ENCODE assay signal across 8 cellular contexts in genomic region chr3:171614318-171614967, GRCh38.
DNase-seq lines count a peak whose midpoint lies in the region; ATAC-seq, FAIRE-seq and TF ChIP-seq lines count a peak whose summit lies in the region.

No MANE protein-coding gene starts in this region.

- WGBS in sigmoid colon, 2 donors: 59 to 87% methylated on average over 12 of the region's 12 CpGs

- no peak overlapping the region for H3K9ac ChIP-seq in astrocyte (ENCODE audit: low read length)

- H3K4me1 Mint-ChIP-seq in astrocyte (ENCODE audit: low read depth, unreplicated experiment): peaks cover 5% of the 10 kb centered on the region

- FAIRE-seq in astrocyte (lab: Jason Lieb, UNC): no peak

- peaks cover 4% of the 10 kb centered on the region for H3K9me3 Mint-ChIP-seq in astrocyte (ENCODE audit: unreplicated experiment)

- H2AFZ ChIP-seq in astrocyte (ENCODE audit: low read depth, low read length): peak overlapping the region; percentile 38

- intact Hi-C loops in sigmoid colon (cut with DNase I): no loop called here

- peaks cover 26% of the 10 kb centered on the region for H3K36me3 Mint-ChIP-seq in astrocyte (ENCODE audit: low read depth, unreplicated experiment)

- H3K27me3 ChIP-seq in astrocyte (ENCODE audit: insufficient read depth, low read length) (no peaks in the 10 kb centered on the region), sigmoid colon (no peaks in the 10 kb centered on the region)

- H3K27ac Mint-ChIP-seq in astrocyte (ENCODE audit: unreplicated experiment): peak overlapping the region; percentile 28

- no peak for DNase-seq in AG09319 (ENCODE audit: extremely low read depth, low read depth)
- peak; percentile 41 for DNase-seq in astrocyte (ENCODE audit: low read depth)
- peak; percentile 58 for DNase-seq in kidney tubule cell (ENCODE audit: low spot score)
- no peak for DNase-seq in sigmoid colon
- no peak for DNase-seq in NCI-H1092 treated with DMSO at 0.1 percent for 48 hours (lab: John Stamatoyannopoulos, UW)

- no peak for TF ChIP-seq EP300 in sigmoid colon (IDR thresholded peaks at IDR 0.05)

- peaks cover 4% of the 10 kb centered on the region for H3K9me3 ChIP-seq in astrocyte (ENCODE audit: insufficient read depth, low read depth, low read length)
- no peaks in the 10 kb centered on the region for H3K9me3 ChIP-seq in sigmoid colon

- peak; percentile 52 for TF ChIP-seq CTCF in AG09319 (IDR thresholded peaks at IDR 0.05; ENCODE audit: low read depth, low read length)
- TF ChIP-seq CTCF in astrocyte (IDR thresholded peaks at IDR 0.05; ENCODE audit: insufficient read depth, low read depth, low read length): peak; percentile 65
- TF ChIP-seq CTCF in sigmoid colon (IDR thresholded peaks at IDR 0.05): peak in 2 of 4 experiments; percentile 16 to 39

- no peaks in the 10 kb centered on the region for H3K27me3 Mint-ChIP-seq in astrocyte (ENCODE audit: low read depth, unreplicated experiment)

- no peaks in the 10 kb centered on the region for H3K79me2 ChIP-seq in astrocyte (ENCODE audit: insufficient read depth, low read length)

- no peaks in the 10 kb centered on the region for H3K4me1 ChIP-seq in astrocyte (ENCODE audit: insufficient read depth, low read length)
- H3K4me1 ChIP-seq in sigmoid colon: no peaks in the 10 kb centered on the region

- ATAC-seq in GM19463 (IDR thresholded peaks at IDR 0.05; ENCODE audit: unreplicated experiment) (peak; percentile 69), HG03135 (IDR thresholded peaks at IDR 0.05; ENCODE audit: unreplicated experiment) (no peak), GM18520 (IDR thresholded peaks at IDR 0.05; ENCODE audit: unreplicated experiment) (no peak)

- H3K27ac ChIP-seq in astrocyte (ENCODE audit: low read depth, low read length): no peak overlapping the region
- no peak overlapping the region for H3K27ac ChIP-seq in sigmoid colon

- no peak for TF ChIP-seq POLR2A in sigmoid colon (IDR thresholded peaks at IDR 0.05)

- H3K36me3 ChIP-seq in astrocyte (ENCODE audit: insufficient read depth, low read length) (no peaks in the 10 kb centered on the region), sigmoid colon (peaks cover 0 to 5% (median 0%) of the 10 kb centered on the region in 4 donors)

- H4K20me1 ChIP-seq in astrocyte (ENCODE audit: insufficient read depth, low read length): no peaks in the 10 kb centered on the region

- no peak overlapping the region for H3K4me3 ChIP-seq in astrocyte (ENCODE audit: insufficient read depth, low read depth, low read length)
- H3K4me3 ChIP-seq in sigmoid colon: no peak overlapping the region

- H3K4me3 Mint-ChIP-seq in astrocyte (ENCODE audit: unreplicated experiment): no peak overlapping the region

- H3K4me2 ChIP-seq in astrocyte (ENCODE audit: low read length): no peak overlapping the region

Comparison
In these comparisons a context has a peak if more than half of its experiments do, and no peak if none do; other contexts are left out.
1. DNase-seq: peak in astrocyte (single experiment) and kidney tubule cell (single experiment); none in AG09319 (single experiment), sigmoid colon (single experiment) and NCI-H1092 treated with DMSO at 0.1 percent for 48 hours (single experiment).